ENCODE assay signal across 17 cellular contexts in the genomic region with DNA sequence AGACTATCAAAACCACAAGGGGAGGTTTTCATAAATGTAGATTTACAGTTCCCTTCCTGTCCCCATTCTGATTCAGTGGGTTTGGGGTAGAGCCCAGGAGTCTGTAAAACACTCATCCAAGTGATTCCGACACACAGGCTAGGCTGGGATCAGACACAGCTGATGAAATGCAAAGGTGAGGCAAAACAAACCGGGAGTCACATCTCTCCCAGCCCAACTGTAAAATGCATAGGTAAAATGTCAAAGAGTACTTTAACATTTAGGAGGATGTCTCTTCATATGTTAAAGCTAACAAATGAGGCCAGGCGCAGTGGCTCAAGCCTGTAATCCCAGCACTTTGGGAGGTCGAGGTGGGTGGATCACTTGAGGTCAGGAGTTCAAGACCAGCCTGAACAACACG. TPM values are rescaled to one million over a fixed set of nuclear protein-coding genes. Genes with fewer than 3 reads are reported as not detected.
DNase-seq lines count a peak whose midpoint lies in the region; ATAC-seq, FAIRE-seq and TF ChIP-seq lines count a peak whose summit lies in the region.
"Had no signal": no experiment of that assay in that cellular context is flagged by ENCODE, and none has a peak within 500 bp of the region (broad histone marks: within the 10 kb centered on the region; RNA-seq: fewer than 3 reads in every experiment).

No MANE protein-coding gene starts in this region.

- POLR2A ChIA-PET in WTC11 (lab: Charles Lee), result interaction anchor here (0.6 to 2.8 kb wide), 7 partner anchors 9 to 121 kb away, joined by 3 to 14 read pairs (median 5); no protein-coding TSS in a partner anchor

- no peaks in the 10 kb centered on the region for H3K79me2 ChIP-seq in MM.1S (ENCODE audit: low read length)

- peaks cover 68% of the 10 kb centered on the region for H3K4me1 ChIP-seq in HUES6 (ENCODE audit: control insufficient read depth, insufficient read depth, low read length)
- H3K4me1 ChIP-seq in iPS-20b (ENCODE audit: insufficient read depth, low read length), result peaks cover 58% of the 10 kb centered on the region
- H3K4me1 ChIP-seq in MM.1S (ENCODE audit: low read length), result peaks cover 8% of the 10 kb centered on the region; the same call in 1 of the 2 replicates
- H3K4me1 ChIP-seq: colonic mucosa, right atrium auricular region had no signal

- no peak for TF ChIP-seq CTCF in WTC11 (IDR thresholded peaks at IDR 0.05)
- no peak for TF ChIP-seq CTCF in MM.1S (IDR thresholded peaks at IDR 0.05; ENCODE audit: low read length)

- H3K4me1 Mint-ChIP-seq in WTC11, result peaks cover 56% of the 10 kb centered on the region

- H3K4me3 Mint-ChIP-seq in WTC11, result peak overlapping the region; percentile 37

- H3K4me3 ChIP-seq in HUES6 (ENCODE audit: low read depth, low read length), result peak overlapping the region; percentile 28
- H3K4me3 ChIP-seq in iPS-20b (ENCODE audit: low read length), result peak overlapping the region; percentile 60
- no peak overlapping the region for H3K4me3 ChIP-seq in MM.1S (ENCODE audit: low read length)
- H3K4me3 ChIP-seq: colonic mucosa, lung, right atrium auricular region had no signal

- no peaks in the 10 kb centered on the region for H3K27me3 ChIP-seq in HUES6 (ENCODE audit: control insufficient read depth, insufficient read depth, low read length)
- no peaks in the 10 kb centered on the region for H3K27me3 ChIP-seq in iPS-20b (ENCODE audit: insufficient read depth, low read length)
- H3K27me3 ChIP-seq in MM.1S (replicated peaks; ENCODE audit: insufficient read depth, low read length), result no peaks in the 10 kb centered on the region
- H3K27me3 ChIP-seq: colonic mucosa, right atrium auricular region had no signal

- H4K20me1 ChIP-seq in MM.1S (ENCODE audit: insufficient read depth, low read length), result no peaks in the 10 kb centered on the region

- H3K27ac Mint-ChIP-seq in WTC11, result peak overlapping the region; percentile 98

- H3K9me3 Mint-ChIP-seq in WTC11, result no peaks in the 10 kb centered on the region

- no peak overlapping the region for H3K4me2 ChIP-seq in MM.1S (ENCODE audit: low read depth, low read length)

- ATAC-seq in WTC11 (peak; percentile 69), esophagus mucosa (no peak)

- H3K36me3 ChIP-seq in HUES6 (ENCODE audit: control insufficient read depth, insufficient read depth, low read length) (peaks cover 6% of the 10 kb centered on the region; the same call in 1 of the 2 replicates), iPS-20b (ENCODE audit: insufficient read depth, low read depth, low read length) (peaks cover 19% of the 10 kb centered on the region; the same call in 1 of the 2 replicates), MM.1S (replicated peaks; ENCODE audit: insufficient read depth, low read length) (no peaks in the 10 kb centered on the region)
- H3K36me3 ChIP-seq: colonic mucosa, right atrium auricular region had no signal

- peaks cover 26% of the 10 kb centered on the region for H3K36me3 Mint-ChIP-seq in WTC11

- CTCF ChIA-PET in WTC11 (lab: Charles Lee), result interaction anchor here (0.6 to 3.3 kb wide), 12 partner anchors 8 to 126 kb away, joined by 3 to 16 read pairs (median 6); no protein-coding TSS in a partner anchor

- no peaks in the 10 kb centered on the region for H3F3A ChIP-seq in MM.1S (ENCODE audit: insufficient read depth, low read length)

- no peak for FAIRE-seq in HTR-8/SVneo (lab: Jason Lieb, UNC)

- no peaks in the 10 kb centered on the region for H3K9me2 ChIP-seq in MM.1S (replicated peaks; ENCODE audit: insufficient read depth, low read length)

- no peaks in the 10 kb centered on the region for H3K9me3 ChIP-seq in HUES6 (ENCODE audit: control insufficient read depth, insufficient read depth, low read depth, low read length)
- H3K9me3 ChIP-seq in iPS-20b (ENCODE audit: insufficient read depth, low read depth, low read length), result no peaks in the 10 kb centered on the region
- no peaks in the 10 kb centered on the region for H3K9me3 ChIP-seq in MM.1S (replicated peaks; ENCODE audit: insufficient read depth, low read length)
- H3K9me3 ChIP-seq: colonic mucosa, right atrium auricular region had no signal

- H3K9ac ChIP-seq in HUES6 (ENCODE audit: low read length) (peak overlapping the region; percentile 82), iPS-20b (ENCODE audit: low read depth, low read length) (peak overlapping the region; percentile 84), MM.1S (ENCODE audit: low read length) (no peak overlapping the region)

- no peak overlapping the region for H2AFZ ChIP-seq in MM.1S (ENCODE audit: low read length)

- DNase-seq in AG08395 (ENCODE audit: low spot score) (peak; percentile 35), WTC11 (ENCODE audit: low spot score) (peak; percentile 51), HTR-8/SVneo (ENCODE audit: insufficient read length, low spot score) (no peak), MM.1S (no peak)
- no peak for DNase-seq in activated CD4-positive, alpha-beta T cell treated with anti-CD3 and anti-CD28 coated beads for 48 hours
- DNase-seq: activated effector memory CD4-positive, alpha-beta T cell treated with Interleukin-2 at 50 U/mL for 16 hours; anterior cingulate cortex; colonic mucosa; hippocampal formation; NCI-H1417 treated with DMSO at 0.1 percent for 48 hours; NCI-H446; stimulated activated CD8-positive, alpha-beta memory T cell treated with anti-CD3 and anti-CD28 coated beads, Interleukin-4, amount 100 ng/mL, for 48 hours had no signal

- H3K27me3 Mint-ChIP-seq in WTC11 (ENCODE audit: low read depth), result peaks cover 3% of the 10 kb centered on the region; the same call in 1 of the 2 replicates

- H3K27ac ChIP-seq in HUES6 (ENCODE audit: low read depth, low read length) (peak overlapping the region; percentile 96), iPS-20b (ENCODE audit: low read length) (peak overlapping the region; percentile 91), MM.1S (ENCODE audit: low read length) (no peak overlapping the region)
- H3K27ac ChIP-seq: colonic mucosa, right atrium auricular region had no signal

TF ChIP-seq in WTC11, 78 proteins besides CTCF, POLR2A, EP300 and RAD21:
- peak; percentile 67 for TF ChIP-seq FOXK1 (CRISPR knock-in tag; IDR thresholded peaks at IDR 0.05)
- TF ChIP-seq, protein P1, sequence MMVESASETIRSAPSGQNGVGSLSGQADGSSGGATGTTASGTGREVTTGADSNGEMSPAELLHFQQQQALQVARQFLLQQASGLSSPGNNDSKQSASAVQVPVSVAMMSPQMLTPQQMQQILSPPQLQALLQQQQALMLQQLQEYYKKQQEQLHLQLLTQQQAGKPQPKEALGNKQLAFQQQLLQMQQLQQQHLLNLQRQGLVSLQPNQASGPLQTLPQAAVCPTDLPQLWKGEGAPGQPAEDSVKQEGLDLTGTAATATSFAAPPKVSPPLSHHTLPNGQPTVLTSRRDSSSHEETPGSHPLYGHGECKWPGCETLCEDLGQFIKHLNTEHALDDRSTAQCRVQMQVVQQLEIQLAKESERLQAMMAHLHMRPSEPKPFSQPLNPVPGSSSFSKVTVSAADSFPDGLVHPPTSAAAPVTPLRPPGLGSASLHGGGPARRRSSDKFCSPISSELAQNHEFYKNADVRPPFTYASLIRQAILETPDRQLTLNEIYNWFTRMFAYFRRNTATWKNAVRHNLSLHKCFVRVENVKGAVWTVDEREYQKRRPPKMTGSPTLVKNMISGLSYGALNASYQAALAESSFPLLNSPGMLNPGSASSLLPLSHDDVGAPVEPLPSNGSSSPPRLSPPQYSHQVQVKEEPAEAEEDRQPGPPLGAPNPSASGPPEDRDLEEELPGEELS (CRISPR knock-in tag; IDR thresholded peaks at IDR 0.05), result peak; percentile 37; the same call in 1 of the 2 replicates
- TF ChIP-seq PRRX2 (CRISPR knock-in tag; IDR thresholded peaks at IDR 0.05), result no peak
TF ChIP-seq in WTC11: peak in this region for 2.

RNA-seq across cellular contexts. Expression of a gene that starts 45.0 kb away (rescaled TPM):
- total RNA-seq in WTC11 (2021) (47.7 to 49.6 TPM (median 49.3 TPM) in 3 replicates), esophagus mucosa (3.6 TPM)

Comparison
In these comparisons a context has a peak if more than half of its experiments do, and no peak if none do; other contexts are left out.
1. DNase-seq: peak in AG08395 (single experiment) and WTC11 (single experiment); none in activated CD4-positive, alpha-beta T cell treated with anti-CD3 and anti-CD28 coated beads for 48 hours (single experiment), HTR-8/SVneo (single experiment) and MM.1S (single experiment).
2. RNA of a gene that starts 45.0 kb away (total RNA-seq): 47.7 to 49.6 TPM in WTC11; 3.6 TPM in esophagus mucosa (single experiment); every median in the first group is over 10 times any median in the second.